Comparison of ENCODE assay signal across 24 cellular contexts in genomic region chr1:227799756-227800155, GRCh38. TPM values are rescaled to one million over a fixed set of nuclear protein-coding genes. Genes with fewer than 3 reads are reported as not detected.
DNase-seq lines count a peak whose midpoint lies in the region; ATAC-seq and FAIRE-seq lines count a peak whose summit lies in the region.
"Had no signal": no experiment of that assay in that cellular context is flagged by ENCODE, and none has a peak within 500 bp of the region (broad histone marks: within the 10 kb centered on the region; RNA-seq: fewer than 3 reads in every experiment).

No MANE protein-coding gene starts in this region.

- DNase-seq in central memory CD8-positive, alpha-beta T cell (ENCODE audit: low spot score in 2 of 2): no peak
- DNase-seq in immature natural killer cell: no peak
- DNase-seq in CD4-positive, alpha-beta memory T cell: no peak
- DNase-seq in stimulated activated naive CD4-positive, alpha-beta T cell treated with Interleukin-2 at 50 U/mL for 16 hours (lab: John Stamatoyannopoulos, UW): no peak
- DNase-seq: 8988T; ACHN; BE2C; C1 segment of cervical spinal cord; Caco-2; Calu3; CD4-positive, CD25-positive, alpha-beta regulatory T cell; CD8-positive, alpha-beta T cell; DMS79 treated with DMSO at 0.1 percent for 48 hours; GF-D8 had no signal

- peaks cover 7% of the 10 kb centered on the region for H3K9me3 Mint-ChIP-seq in central memory CD8-positive, alpha-beta T cell
- H3K9me3 Mint-ChIP-seq in immature natural killer cell: peaks cover 0 to 15% (median 3%) of the 10 kb centered on the region in 6 donors
- peaks cover 0 to 4% (median 0%) of the 10 kb centered on the region in 8 donors for H3K9me3 Mint-ChIP-seq in CD4-positive, alpha-beta memory T cell

- peak; percentile 26 for FAIRE-seq in TTC549 (lab: Jason Lieb, UNC)
- FAIRE-seq: A204.1, D721Med, G401.6, GM12891, GM19239 had no signal

- H3K27me3 Mint-ChIP-seq in central memory CD8-positive, alpha-beta T cell: peaks cover 18% of the 10 kb centered on the region
- peaks cover 4 to 9% (median 7%) of the 10 kb centered on the region in 3 donors for H3K27me3 Mint-ChIP-seq in immature natural killer cell (ENCODE audit: low read depth in 3 of 3)
- H3K27me3 Mint-ChIP-seq in CD4-positive, alpha-beta memory T cell: peaks cover 0 to 7% of the 10 kb centered on the region in 2 donors

- no peaks in the 10 kb centered on the region for H3K4me1 Mint-ChIP-seq in central memory CD8-positive, alpha-beta T cell
- H3K4me1 Mint-ChIP-seq in immature natural killer cell: no peaks in the 10 kb centered on the region
- no peaks in the 10 kb centered on the region for H3K4me1 Mint-ChIP-seq in CD4-positive, alpha-beta memory T cell
- H3K4me1 Mint-ChIP-seq: CD14-positive monocyte; CD4-positive, CD25-positive, alpha-beta regulatory T cell had no signal

- POLR2A ChIA-PET in CD4-positive, alpha-beta memory T cell (lab: Charles Lee; ENCODE audit: partially characterized antibody): interaction anchor here (1.2 kb wide), 1 partner anchor 12 kb away, joined by 3 read pairs; no protein-coding TSS in a partner anchor

- H3K27ac ChIP-seq in CD4-positive, alpha-beta memory T cell (ENCODE audit: low read depth, low read length): no peak overlapping the region
- H3K27ac ChIP-seq: BLaER1 had no signal

- H3K4me1 ChIP-seq in CD4-positive, alpha-beta memory T cell (ENCODE audit: insufficient read depth, low read length): no peaks in the 10 kb centered on the region
- H3K4me1 ChIP-seq: BE2C, BLaER1, Caco-2 had no signal

- intact Hi-C loops in CD4-positive, alpha-beta memory T cell (cut with micrococcal nuclease): no loop called here

- ATAC-seq in central memory CD8-positive, alpha-beta T cell (replicated peaks; ENCODE audit: extremely low read depth, poor library complexity, severe bottlenecking): no peak
- ATAC-seq: CD8-positive, alpha-beta T cell had no signal

- no peaks in the 10 kb centered on the region for H3K9me3 ChIP-seq in CD4-positive, alpha-beta memory T cell (ENCODE audit: control insufficient read depth in 1 of 2, low read length in 2 of 2)
- H3K9me3 ChIP-seq: BE2C, BLaER1, Caco-2 had no signal

- H3K36me3 ChIP-seq in CD4-positive, alpha-beta memory T cell (ENCODE audit: insufficient read depth, low read length): no peaks in the 10 kb centered on the region
- H3K36me3 ChIP-seq: BE2C, BLaER1 had no signal

- H3K27me3 ChIP-seq in CD4-positive, alpha-beta memory T cell (ENCODE audit: insufficient read depth, low read length): no peaks in the 10 kb centered on the region
- H3K27me3 ChIP-seq: BE2C, BLaER1 had no signal

- CTCF ChIA-PET in CD4-positive, alpha-beta memory T cell (lab: Charles Lee; ENCODE audit: partially characterized antibody): no interaction called here

- no peaks in the 10 kb centered on the region for H3K36me3 Mint-ChIP-seq in central memory CD8-positive, alpha-beta T cell (ENCODE audit: insufficient read depth)
- H3K36me3 Mint-ChIP-seq in immature natural killer cell: no peaks in the 10 kb centered on the region
- H3K36me3 Mint-ChIP-seq in CD4-positive, alpha-beta memory T cell: no peaks in the 10 kb centered on the region
- H3K36me3 Mint-ChIP-seq: CD14-positive monocyte; CD4-positive, CD25-positive, alpha-beta regulatory T cell; CD8-positive, alpha-beta T cell had no signal

- peak overlapping the region; percentile 33 for H3K27ac Mint-ChIP-seq in central memory CD8-positive, alpha-beta T cell (ENCODE audit: low read depth)
- no peak overlapping the region for H3K27ac Mint-ChIP-seq in immature natural killer cell
- H3K27ac Mint-ChIP-seq in CD4-positive, alpha-beta memory T cell: peak overlapping the region in 1 of 7 donors; percentile 77
- H3K27ac Mint-ChIP-seq: CD14-positive monocyte; CD4-positive, CD25-positive, alpha-beta regulatory T cell; CD8-positive, alpha-beta T cell had no signal

- no peak overlapping the region for H3K4me3 ChIP-seq in CD4-positive, alpha-beta memory T cell (ENCODE audit: low read length in 2 of 2)
- H3K4me3 ChIP-seq: BLaER1 had no signal

- H3K4me3 Mint-ChIP-seq in central memory CD8-positive, alpha-beta T cell: no peak overlapping the region
- H3K4me3 Mint-ChIP-seq in immature natural killer cell: no peak overlapping the region
- no peak overlapping the region for H3K4me3 Mint-ChIP-seq in CD4-positive, alpha-beta memory T cell
- H3K4me3 Mint-ChIP-seq: CD14-positive monocyte; CD4-positive, CD25-positive, alpha-beta regulatory T cell; CD8-positive, alpha-beta T cell had no signal

RNA-seq across cellular contexts. Expression of gene PRSS38, which starts 15.7 kb away (rescaled TPM):
- polyA plus RNA-seq in immature natural killer cell: not detected
- total RNA-seq in CD4-positive, alpha-beta memory T cell: not detected
- not detected for polyA plus RNA-seq in CD4-positive, alpha-beta memory T cell
- total RNA-seq: A673; Caco-2; Calu3; CD4-positive, CD25-positive, alpha-beta regulatory T cell; CD8-positive, alpha-beta T cell had no signal
- polyA plus RNA-seq: AG04450; CD14-positive monocyte; CD4-positive, CD25-positive, alpha-beta regulatory T cell had no signal
